ENCODE assay signal across 19 cellular contexts in the genomic region with DNA sequence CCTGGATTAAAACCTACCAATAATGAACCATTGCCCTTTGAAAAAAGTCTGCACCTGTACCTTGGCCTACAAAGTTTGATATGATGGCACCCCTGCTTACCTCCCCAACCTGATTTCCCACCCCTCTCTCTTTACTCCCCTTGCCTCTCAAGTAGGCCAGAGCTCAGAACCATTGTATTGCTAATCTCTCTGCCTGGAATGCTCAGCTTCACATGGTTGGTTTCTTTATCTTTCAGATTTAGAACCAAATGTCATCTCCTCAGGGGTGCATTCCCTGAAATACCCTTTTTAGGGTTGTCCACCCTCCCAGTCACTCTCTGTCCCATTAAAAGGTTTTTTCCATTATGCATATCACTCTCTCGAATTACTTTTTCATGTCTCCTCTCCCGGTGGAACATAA.
A peak's percentile ranks its signal among the peaks of the same experiment; 100 is the strongest.
DNase-seq lines count a peak whose midpoint lies in the region; ATAC-seq and TF ChIP-seq lines count a peak whose summit lies in the region.
"Had no signal": no experiment of that assay in that cellular context is flagged by ENCODE, and none has a peak within 500 bp of the region (broad histone marks: within the 10 kb centered on the region; RNA-seq: fewer than 3 reads in every experiment).

No MANE protein-coding gene starts in this region.

- H3K27ac ChIP-seq in ectodermal cell (ENCODE audit: insufficient read depth, low read depth, low read length, poor library complexity, severe bottlenecking): peak overlapping the region; percentile 22
- H3K27ac ChIP-seq in iPS DF 6.9 (ENCODE audit: low read length): no peak overlapping the region
- H3K27ac ChIP-seq: A549, Peyer's patch had no signal

- H3K9me3 ChIP-seq in HAP-1 (no peaks in the 10 kb centered on the region), ectodermal cell (ENCODE audit: control insufficient read depth, low read length) (no peaks in the 10 kb centered on the region), iPS DF 6.9 (ENCODE audit: control insufficient read depth, insufficient read depth, low read length) (peaks cover 1% of the 10 kb centered on the region; the same call in 1 of the 2 replicates)
- H3K9me3 ChIP-seq: Caco-2, Peyer's patch had no signal

- peaks cover 5% of the 10 kb centered on the region for H3K4me1 Mint-ChIP-seq in neural crest cell
- H3K4me1 Mint-ChIP-seq in mesothelial cell of epicardium: peaks cover 4% of the 10 kb centered on the region
- no peaks in the 10 kb centered on the region for H3K4me1 Mint-ChIP-seq in activated CD8-positive, alpha-beta T cell treated with anti-CD3 and anti-CD28 coated beads for 36 hours (ENCODE audit: low read depth)
- H3K4me1 Mint-ChIP-seq: CD4-positive, CD25-positive, alpha-beta regulatory T cell had no signal

- no peak overlapping the region for H3K4me3 Mint-ChIP-seq in neural crest cell
- no peak overlapping the region for H3K4me3 Mint-ChIP-seq in mesothelial cell of epicardium
- H3K4me3 Mint-ChIP-seq in activated CD8-positive, alpha-beta T cell treated with anti-CD3 and anti-CD28 coated beads for 36 hours: no peak overlapping the region
- H3K4me3 Mint-ChIP-seq: CD4-positive, CD25-positive, alpha-beta regulatory T cell; IgD-negative memory B cell had no signal

- ATAC-seq in activated CD8-positive, alpha-beta T cell treated with anti-CD3 and anti-CD28 coated beads for 36 hours: no peak
- ATAC-seq: A549 had no signal

- H3K36me3 ChIP-seq in HAP-1 (replicated peaks) (no peaks in the 10 kb centered on the region), ectodermal cell (ENCODE audit: control insufficient read depth, insufficient read depth, low read length) (no peaks in the 10 kb centered on the region), iPS DF 6.9 (ENCODE audit: control insufficient read depth, insufficient read depth, low read length) (no peaks in the 10 kb centered on the region)
- H3K36me3 ChIP-seq: Peyer's patch had no signal

- H3K27me3 Mint-ChIP-seq in neural crest cell (ENCODE audit: low read depth) (no peaks in the 10 kb centered on the region), mesothelial cell of epicardium (ENCODE audit: low read depth) (no peaks in the 10 kb centered on the region)
- no peaks in the 10 kb centered on the region for H3K27me3 Mint-ChIP-seq in activated CD8-positive, alpha-beta T cell treated with anti-CD3 and anti-CD28 coated beads for 36 hours
- H3K27me3 Mint-ChIP-seq: CD4-positive, CD25-positive, alpha-beta regulatory T cell; IgD-negative memory B cell had no signal

- CTCF ChIA-PET in activated CD8-positive, alpha-beta T cell treated with anti-CD3 and anti-CD28 coated beads for 36 hours (lab: Charles Lee): no interaction called here

- H3K9me3 Mint-ChIP-seq in neural crest cell (peaks cover 10% of the 10 kb centered on the region), mesothelial cell of epicardium (peaks cover 12% of the 10 kb centered on the region)
- H3K9me3 Mint-ChIP-seq in activated CD8-positive, alpha-beta T cell treated with anti-CD3 and anti-CD28 coated beads for 36 hours: peaks cover 4% of the 10 kb centered on the region

- no peaks in the 10 kb centered on the region for H3K27me3 ChIP-seq in HAP-1 (ENCODE audit: low read depth)
- H3K27me3 ChIP-seq in ectodermal cell (ENCODE audit: control insufficient read depth, insufficient read depth, low read length, poor library complexity, severe bottlenecking): no peaks in the 10 kb centered on the region
- no peaks in the 10 kb centered on the region for H3K27me3 ChIP-seq in iPS DF 6.9 (ENCODE audit: control insufficient read depth, insufficient read depth, low read length)
- H3K27me3 ChIP-seq: Peyer's patch had no signal

- H3K27ac Mint-ChIP-seq in neural crest cell (ENCODE audit: unreplicated experiment) (peak overlapping the region; percentile 70), mesothelial cell of epicardium (no peak overlapping the region)
- H3K27ac Mint-ChIP-seq in activated CD8-positive, alpha-beta T cell treated with anti-CD3 and anti-CD28 coated beads for 36 hours: no peak overlapping the region
- H3K27ac Mint-ChIP-seq: CD4-positive, CD25-positive, alpha-beta regulatory T cell; IgD-negative memory B cell had no signal

- H3K4me1 ChIP-seq in HAP-1: peaks cover 18% of the 10 kb centered on the region
- peaks cover 18% of the 10 kb centered on the region for H3K4me1 ChIP-seq in ectodermal cell (ENCODE audit: control insufficient read depth, insufficient read depth, low read length)
- H3K4me1 ChIP-seq in iPS DF 6.9 (ENCODE audit: control insufficient read depth, insufficient read depth, low read length): no peaks in the 10 kb centered on the region
- H3K4me1 ChIP-seq: A549, Caco-2, Peyer's patch had no signal

- DNase-seq in HAP-1 (ENCODE audit: low spot score in 2 of 2) (peak; percentile 25 to 62), iPS DF 6.9 (ENCODE audit: low read depth, low spot score) (peak; percentile 82), neural crest cell (ENCODE audit: low read depth, low spot score) (no peak), mesothelial cell of epicardium (ENCODE audit: low spot score in 2 of 2, unreplicated experiment in 2 of 2) (no peak), DMS53 (lab: John Stamatoyannopoulos, UW) (no peak)
- DNase-seq in activated CD8-positive, alpha-beta T cell treated with anti-CD3 and anti-CD28 coated beads for 36 hours: no peak
- DNase-seq in activated T-cell treated with anti-CD3 and anti-CD28 coated beads, Interleukin-2, amount 50 U/mL, for 48 hours: no peak
- DNase-seq: Caco-2; CD4-positive, CD25-positive, alpha-beta regulatory T cell; MV-4-11; NCI-H1105 treated with DMSO at 0.1 percent for 48 hours; NCI-H1694; NCI-H2081; NCI-H2171 treated with DMSO at 0.1 percent for 48 hours; NCI-H524 treated with DMSO at 0.1 percent for 48 hours; Peyer's patch had no signal

- peaks cover 8% of the 10 kb centered on the region for H3K36me3 Mint-ChIP-seq in neural crest cell (ENCODE audit: low read depth)
- H3K36me3 Mint-ChIP-seq in mesothelial cell of epicardium: peaks cover 6% of the 10 kb centered on the region
- H3K36me3 Mint-ChIP-seq in activated CD8-positive, alpha-beta T cell treated with anti-CD3 and anti-CD28 coated beads for 36 hours (ENCODE audit: low read depth): no peaks in the 10 kb centered on the region

- 0% methylated on average over 2 of the region's 2 CpGs for WGBS in ectodermal cell, 2 experiments
- WGBS in iPS DF 6.9 (ENCODE audit: insufficient coverage, insufficient read length): no CpG with 5 or more reads among the region's 2 CpGs

- POLR2A ChIA-PET in activated CD8-positive, alpha-beta T cell treated with anti-CD3 and anti-CD28 coated beads for 36 hours (lab: Charles Lee): no interaction called here

- no peak for TF ChIP-seq CTCF in neural crest cell (conservative IDR thresholded peaks at IDR 0.05)
- no peak for TF ChIP-seq CTCF in mesothelial cell of epicardium (IDR thresholded peaks at IDR 0.05; ENCODE audit: unreplicated experiment)
- no peak for TF ChIP-seq CTCF in activated CD8-positive, alpha-beta T cell treated with anti-CD3 and anti-CD28 coated beads for 36 hours (IDR thresholded peaks at IDR 0.05)

- in situ Hi-C loops in HAP-1 (cut with MboI; ENCODE audit: low sequenced_read_pairs): no loop called here

- H3K4me3 ChIP-seq in HAP-1: no peak overlapping the region
- no peak overlapping the region for H3K4me3 ChIP-seq in ectodermal cell (ENCODE audit: insufficient read depth, low read depth, low read length)
- no peak overlapping the region for H3K4me3 ChIP-seq in iPS DF 6.9 (ENCODE audit: low read length)
- H3K4me3 ChIP-seq: A549, Peyer's patch had no signal

- intact Hi-C loops in activated CD8-positive, alpha-beta T cell treated with anti-CD3 and anti-CD28 coated beads for 36 hours (cut with micrococcal nuclease): no loop called here

Comparison
In these comparisons a context has a peak if more than half of its experiments do, and no peak if none do; other contexts are left out.
1. DNase-seq: peak in HAP-1 (2 of 2) and iPS DF 6.9 (single experiment); none in neural crest cell (single experiment), mesothelial cell of epicardium (0 of 2), DMS53 (single experiment), activated CD8-positive, alpha-beta T cell treated with anti-CD3 and anti-CD28 coated beads for 36 hours (single experiment) and activated T-cell treated with anti-CD3 and anti-CD28 coated beads, Interleukin-2, amount 50 U/mL, for 48 hours (0 of 2).